ENCODE assay signal across 10 cellular contexts in genomic region chr2:126042089-126042488, GRCh38.
"Had no signal": no experiment of that assay in that cellular context is flagged by ENCODE, and none has a peak within 500 bp of the region (broad histone marks: within the 10 kb centered on the region; RNA-seq: fewer than 3 reads in every experiment).

No MANE protein-coding gene starts in this region.

- H3K9me3 ChIP-seq: HAP-1 had no signal

- DNase-seq: GM23248, GOT3, H7, HFFc6, IMR-90, KG1 had no signal

- H3K36me3 ChIP-seq: HAP-1 had no signal

- H3K9ac ChIP-seq: GM23248 had no signal

- H3K4me3 ChIP-seq: GM23248, HAP-1, K562 had no signal

- H3K4me1 ChIP-seq: HAP-1 had no signal

- H2AFZ ChIP-seq: GM23248 had no signal

- ATAC-seq: HCT116, K562 had no signal

- H3K27ac ChIP-seq: GM23248, HL-60 had no signal
